Comparison of ENCODE assay signal across 3 cellular contexts in genomic region chr7:141876371-141876770, GRCh38.
TF ChIP-seq lines count a peak whose summit lies in the region.

No MANE protein-coding gene starts in this region.

TF ChIP-seq in GM23338, 12 proteins besides CTCF, POLR2A, EP300 and RAD21 (continues in another document):
- TF ChIP-seq ZNF114 (CRISPR knock-in tag; IDR thresholded peaks at IDR 0.05) (no peak), CREB1 (CRISPR knock-in tag; IDR thresholded peaks at IDR 0.05; ENCODE audit: low read depth) (no peak), ZNF462 (CRISPR knock-in tag; IDR thresholded peaks at IDR 0.05) (no peak), EZH2phosphoT487 (IDR thresholded peaks at IDR 0.05; ENCODE audit: unreplicated experiment) (no peak), ETS1 (IDR thresholded peaks at IDR 0.05) (no peak)

TF ChIP-seq in IMR-90, 13 proteins besides CTCF, POLR2A, EP300 and RAD21:
- TF ChIP-seq NFE2L2 (IDR thresholded peaks at IDR 0.05; ENCODE audit: low read depth, low read length) = no peak
- no peak for TF ChIP-seq RCOR1 (IDR thresholded peaks at IDR 0.05; ENCODE audit: insufficient replicate concordance, low read length)
- no peak for TF ChIP-seq FOS (IDR thresholded peaks at IDR 0.05; ENCODE audit: low read depth, low read length)
- no peak for TF ChIP-seq MAZ (IDR thresholded peaks at IDR 0.05; ENCODE audit: borderline replicate concordance, low read depth, low read length)
- no peak for TF ChIP-seq CEBPB (IDR thresholded peaks at IDR 0.05; ENCODE audit: low read depth, low read length)
- TF ChIP-seq BHLHE40 (IDR thresholded peaks at IDR 0.05; ENCODE audit: low read depth, low read length) = no peak
- no peak for TF ChIP-seq CHD1 (IDR thresholded peaks at IDR 0.05; ENCODE audit: low read depth, low read length)
- no peak for TF ChIP-seq SMC3 (IDR thresholded peaks at IDR 0.05; ENCODE audit: low read depth, low read length)
- no peak for TF ChIP-seq USF2 (IDR thresholded peaks at IDR 0.05; ENCODE audit: low read depth, low read length)
- TF ChIP-seq MAFK (IDR thresholded peaks at IDR 0.05; ENCODE audit: low read depth, low read length) = no peak
- TF ChIP-seq ELK1 (IDR thresholded peaks at IDR 0.05; ENCODE audit: borderline replicate concordance, low read depth, low read length) = no peak
- TF ChIP-seq RFX5 (IDR thresholded peaks at IDR 0.05; ENCODE audit: low read depth, low read length) = no peak
- TF ChIP-seq MXI1 (IDR thresholded peaks at IDR 0.05; ENCODE audit: borderline replicate concordance, low read depth, low read length) = no peak

TF ChIP-seq in GM12878, 131 proteins besides CTCF, POLR2A, EP300 and RAD21:
- TF ChIP-seq WRNIP1 (IDR thresholded peaks at IDR 0.05; ENCODE audit: borderline replicate concordance, low read depth, low read length) = no peak
